Comparison of ENCODE assay signal across 19 cellular contexts in the genomic region with DNA sequence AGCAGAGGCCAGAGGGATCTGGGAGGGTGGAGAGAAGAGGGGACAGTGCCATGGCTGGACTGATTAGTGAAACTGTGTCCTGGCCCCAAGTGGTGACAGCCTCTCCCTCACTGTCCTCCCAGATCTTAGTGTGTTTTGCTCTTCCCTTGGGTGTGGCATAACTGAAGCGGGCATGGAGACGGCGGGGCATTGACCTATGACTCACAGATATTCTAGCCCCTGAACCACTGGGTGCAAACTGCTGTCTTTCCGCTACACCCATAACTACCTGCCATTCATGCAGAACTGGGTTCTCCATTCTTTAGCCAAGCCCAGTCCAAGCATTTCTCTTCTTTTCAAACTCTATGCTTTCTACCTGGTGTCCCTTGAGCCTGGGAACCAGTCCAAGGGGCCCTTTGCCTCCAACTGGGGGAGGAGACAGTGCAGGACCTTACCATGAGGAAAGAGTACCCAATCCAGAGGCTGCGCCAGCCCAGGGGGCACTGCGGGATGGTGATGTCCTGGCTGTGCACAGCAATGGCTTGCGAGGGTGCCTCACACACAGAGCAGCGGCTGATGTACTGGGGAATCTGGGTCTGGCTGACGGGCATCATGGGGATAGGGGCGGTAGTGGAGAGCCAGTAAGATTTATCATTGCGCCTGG.
DNase-seq lines count a peak whose midpoint lies in the region; ATAC-seq lines count a peak whose summit lies in the region.
"Had no signal": no experiment of that assay in that cellular context is flagged by ENCODE, and none has a peak within 500 bp of the region (broad histone marks: within the 10 kb centered on the region; RNA-seq: fewer than 3 reads in every experiment).

No MANE protein-coding gene starts in this region.

- peaks cover 0 to 3% (median 0%) of the 10 kb centered on the region in 3 experiments for H3K27me3 ChIP-seq in neuronal stem cell (ENCODE audit: control insufficient read depth in 3 of 3, insufficient read depth in 3 of 3, low read depth in 1 of 3, low read length in 3 of 3)

- DNase-seq in Caki2 (ENCODE audit: low read depth) (peak; percentile 38), SW480 (ENCODE audit: low spot score) (peak; percentile 14), neuronal stem cell (ENCODE audit: low spot score) (no peak), NCI-H2196 treated with DMSO at 0.1 percent for 48 hours (lab: John Stamatoyannopoulos, UW; ENCODE audit: unreplicated experiment) (no peak), HuH-7.5 (ENCODE audit: low spot score) (no peak)
- DNase-seq: Caco-2; CD4-positive, CD25-positive, alpha-beta regulatory T cell; CD8-positive, alpha-beta T cell; DMS 273 treated with DMSO at 0.1 percent for 48 hours; DMS79; EL; GDM1; GOT3 had no signal

- in situ Hi-C loops in Caki2 (cut with HindIII; ENCODE audit: low pct_unique_long_range_greater_than_20kb, low sequenced_read_pairs) = no loop called here

- no peak overlapping the region for H2AK5ac ChIP-seq in neuronal stem cell (ENCODE audit: low read depth, low read length)

- H2BK5ac ChIP-seq in neuronal stem cell (ENCODE audit: low read length) = no peak overlapping the region

- H3K4me2 ChIP-seq in neuronal stem cell (ENCODE audit: insufficient read depth, low read length, poor library complexity, severe bottlenecking) = no peak overlapping the region
- H3K4me2 ChIP-seq: BLaER1 had no signal

- peak overlapping the region; percentile 8 for H3K18ac ChIP-seq in neuronal stem cell (ENCODE audit: low read length)

- no peak overlapping the region for H3K4ac ChIP-seq in neuronal stem cell (ENCODE audit: low read length)

- ATAC-seq in HG02884 (IDR thresholded peaks at IDR 0.05; ENCODE audit: unreplicated experiment) = no peak
- ATAC-seq: CD8-positive, alpha-beta T cell; GM12878 had no signal

- no peaks in the 10 kb centered on the region for H3K79me1 ChIP-seq in neuronal stem cell (ENCODE audit: low read depth, low read length)

- H2AFZ ChIP-seq in neuronal stem cell (ENCODE audit: low read length) = no peak overlapping the region

- no peak overlapping the region for H2BK12ac ChIP-seq in neuronal stem cell (ENCODE audit: low read length)

- H2BK120ac ChIP-seq in neuronal stem cell (ENCODE audit: low read depth, low read length) = no peak overlapping the region

- H3K9me3 ChIP-seq in neuronal stem cell (replicated peaks in 1 of 2; ENCODE audit: control insufficient read depth in 2 of 2, insufficient read depth in 1 of 2, low read depth in 1 of 2, low read length in 2 of 2) = no peaks in the 10 kb centered on the region
- H3K9me3 ChIP-seq: BLaER1, Caco-2, HAP-1 had no signal

- no peaks in the 10 kb centered on the region for H3K4me1 ChIP-seq in neuronal stem cell (ENCODE audit: control insufficient read depth in 2 of 2, insufficient read depth in 1 of 2, low read depth in 1 of 2, low read length in 2 of 2)
- H3K4me1 ChIP-seq: BLaER1, Caco-2, HAP-1 had no signal

- no peak overlapping the region for H3K27ac ChIP-seq in neuronal stem cell (replicated peaks; ENCODE audit: low read length)
- H3K27ac ChIP-seq: 22Rv1, BLaER1, C4-2B had no signal

- no peak overlapping the region for H3K14ac ChIP-seq in neuronal stem cell (ENCODE audit: low read length)

- no CpG with 5 or more reads among the region's 11 CpGs for WGBS in neuronal stem cell (ENCODE audit: extremely low coverage in 2 of 2, insufficient read length in 2 of 2, insufficient replicate concordance in 1 of 2), 2 donors

- no peak overlapping the region for H3K4me3 ChIP-seq in neuronal stem cell (ENCODE audit: low read length in 2 of 2)
- H3K4me3 ChIP-seq: BLaER1, GM12878, HAP-1 had no signal

- no peak overlapping the region for H4K91ac ChIP-seq in neuronal stem cell (ENCODE audit: low read depth, low read length, poor library complexity)

- no peak overlapping the region for H3K9ac ChIP-seq in neuronal stem cell (ENCODE audit: low read depth, low read length, poor library complexity)
- H3K9ac ChIP-seq: BLaER1 had no signal

- H2BK15ac ChIP-seq in neuronal stem cell (ENCODE audit: low read length) = no peak overlapping the region

- H4K8ac ChIP-seq in neuronal stem cell (ENCODE audit: low read depth, low read length) = no peak overlapping the region

- no peak overlapping the region for H3K23ac ChIP-seq in neuronal stem cell (ENCODE audit: low read depth, low read length, poor library complexity)

- no peaks in the 10 kb centered on the region for H3K36me3 ChIP-seq in neuronal stem cell (replicated peaks in 1 of 2; ENCODE audit: control insufficient read depth in 2 of 2, insufficient read depth in 2 of 2, low read length in 2 of 2)
- H3K36me3 ChIP-seq: BLaER1, HAP-1 had no signal

Comparison
In these comparisons a context has a peak if more than half of its experiments do, and no peak if none do; other contexts are left out.
1. DNase-seq: peak in Caki2 (single experiment) and SW480 (single experiment); none in neuronal stem cell (single experiment), NCI-H2196 treated with DMSO at 0.1 percent for 48 hours (single experiment) and HuH-7.5 (single experiment).